Comparison of ENCODE assay signal across 7 cellular contexts in genomic region chr19:16627194-16627927, GRCh38. TPM values are rescaled to one million over a fixed set of nuclear protein-coding genes. Genes with fewer than 3 reads are reported as not detected.
DNase-seq lines count a peak whose midpoint lies in the region; ATAC-seq, FAIRE-seq and TF ChIP-seq lines count a peak whose summit lies in the region.

No MANE protein-coding gene starts in this region.

- peaks cover 12% of the 10 kb centered on the region for H3K4me1 Mint-ChIP-seq in astrocyte (ENCODE audit: low read depth, unreplicated experiment)
- H3K4me1 Mint-ChIP-seq in stimulated activated naive CD8-positive, alpha-beta T cell treated with anti-CD3 and anti-CD28 coated beads, Interleukin-15, amount 100 ng/mL, for 72 hours = peaks cover 61% of the 10 kb centered on the region

- peak overlapping the region; percentile 95 for H3K4me3 Mint-ChIP-seq in astrocyte (ENCODE audit: unreplicated experiment)
- H3K4me3 Mint-ChIP-seq in stimulated activated naive CD8-positive, alpha-beta T cell treated with anti-CD3 and anti-CD28 coated beads, Interleukin-15, amount 100 ng/mL, for 72 hours = peak overlapping the region; percentile 96 to 97

- peaks cover 3% of the 10 kb centered on the region for H3K9me3 ChIP-seq in astrocyte (ENCODE audit: insufficient read depth, low read depth, low read length)

- peak overlapping the region; percentile 82 for H3K27ac ChIP-seq in astrocyte (ENCODE audit: low read depth, low read length)

- peaks cover 10% of the 10 kb centered on the region for H3K4me1 ChIP-seq in astrocyte (ENCODE audit: insufficient read depth, low read length)

- H3K9me3 Mint-ChIP-seq in astrocyte (ENCODE audit: unreplicated experiment) = peaks cover 3% of the 10 kb centered on the region
- no peaks in the 10 kb centered on the region for H3K9me3 Mint-ChIP-seq in stimulated activated naive CD8-positive, alpha-beta T cell treated with anti-CD3 and anti-CD28 coated beads, Interleukin-15, amount 100 ng/mL, for 72 hours

- peak overlapping the region; percentile 82 for H3K4me3 ChIP-seq in astrocyte (ENCODE audit: insufficient read depth, low read depth, low read length)

- peak; percentile 2 for ATAC-seq in GM21447 (IDR thresholded peaks at IDR 0.05; ENCODE audit: unreplicated experiment)
- no peak for ATAC-seq in stimulated activated naive CD8-positive, alpha-beta T cell treated with anti-CD3 and anti-CD28 coated beads, Interleukin-15, amount 100 ng/mL, for 72 hours

- H3K9ac ChIP-seq in astrocyte (ENCODE audit: low read length) = peak overlapping the region; percentile 99

- DNase-seq in NAMALWA (ENCODE audit: low spot score) (peak; percentile 67), astrocyte (ENCODE audit: low read depth) (no peak), iris pigment epithelial cell (ENCODE audit: low read depth) (peak; percentile 23), C1 segment of cervical spinal cord (lab: John Stamatoyannopoulos, UW) (no peak), NCI-H446 (lab: John Stamatoyannopoulos, UW) (no peak)
- peak; percentile 34 to 38 for DNase-seq in stimulated activated naive CD8-positive, alpha-beta T cell treated with anti-CD3 and anti-CD28 coated beads, Interleukin-15, amount 100 ng/mL, for 72 hours

- H3K27me3 ChIP-seq in astrocyte (ENCODE audit: insufficient read depth, low read length) = no peaks in the 10 kb centered on the region

- H3K36me3 Mint-ChIP-seq in astrocyte (ENCODE audit: low read depth, unreplicated experiment) = peaks cover 11% of the 10 kb centered on the region

- no peak for TF ChIP-seq CTCF in astrocyte (IDR thresholded peaks at IDR 0.05; ENCODE audit: insufficient read depth, low read depth, low read length)

- H4K20me1 ChIP-seq in astrocyte (ENCODE audit: insufficient read depth, low read length) = peaks cover 53% of the 10 kb centered on the region

- FAIRE-seq in astrocyte (lab: Jason Lieb, UNC) = no peak

- no peaks in the 10 kb centered on the region for H3K27me3 Mint-ChIP-seq in astrocyte (ENCODE audit: low read depth, unreplicated experiment)
- no peaks in the 10 kb centered on the region for H3K27me3 Mint-ChIP-seq in stimulated activated naive CD8-positive, alpha-beta T cell treated with anti-CD3 and anti-CD28 coated beads, Interleukin-15, amount 100 ng/mL, for 72 hours

- peaks cover 9% of the 10 kb centered on the region for H3K36me3 ChIP-seq in astrocyte (ENCODE audit: insufficient read depth, low read length)

- peak overlapping the region; percentile 91 for H3K27ac Mint-ChIP-seq in astrocyte (ENCODE audit: unreplicated experiment)
- H3K27ac Mint-ChIP-seq in stimulated activated naive CD8-positive, alpha-beta T cell treated with anti-CD3 and anti-CD28 coated beads, Interleukin-15, amount 100 ng/mL, for 72 hours = peak overlapping the region; percentile 95 to 99

- H3K79me2 ChIP-seq in astrocyte (ENCODE audit: insufficient read depth, low read length) = peaks cover 54% of the 10 kb centered on the region

- no peak overlapping the region for H2AFZ ChIP-seq in astrocyte (ENCODE audit: low read depth, low read length)

- H3K4me2 ChIP-seq in astrocyte (ENCODE audit: low read length) = peak overlapping the region; percentile 97

RNA-seq across cellular contexts. Expression of gene MED26, which starts 0.6 kb away (rescaled TPM):
- total RNA-seq in astrocyte = 11.8 and 15.0 TPM in 2 replicates

RNA-seq across cellular contexts. Expression of gene SMIM7, which starts 32.6 kb away (rescaled TPM):
- 45.3 and 49.4 TPM in 2 replicates for total RNA-seq in astrocyte

RNA-seq across cellular contexts. Expression of gene TMEM38A, which starts 33.6 kb away (rescaled TPM):
- total RNA-seq in astrocyte = 1.9 and 2.2 TPM in 2 replicates

RNA-seq across cellular contexts. Expression of gene SLC35E1, which starts 55.1 kb away (rescaled TPM):
- total RNA-seq in astrocyte = 63.1 and 66.2 TPM in 2 replicates

Comparison
In these comparisons a context has a peak if more than half of its experiments do, and no peak if none do; other contexts are left out.
1. DNase-seq: peak in NAMALWA (single experiment), iris pigment epithelial cell (single experiment) and stimulated activated naive CD8-positive, alpha-beta T cell treated with anti-CD3 and anti-CD28 coated beads, Interleukin-15, amount 100 ng/mL, for 72 hours (2 of 2); none in astrocyte (single experiment), C1 segment of cervical spinal cord (0 of 14) and NCI-H446 (0 of 2).